In the genomic region with DNA sequence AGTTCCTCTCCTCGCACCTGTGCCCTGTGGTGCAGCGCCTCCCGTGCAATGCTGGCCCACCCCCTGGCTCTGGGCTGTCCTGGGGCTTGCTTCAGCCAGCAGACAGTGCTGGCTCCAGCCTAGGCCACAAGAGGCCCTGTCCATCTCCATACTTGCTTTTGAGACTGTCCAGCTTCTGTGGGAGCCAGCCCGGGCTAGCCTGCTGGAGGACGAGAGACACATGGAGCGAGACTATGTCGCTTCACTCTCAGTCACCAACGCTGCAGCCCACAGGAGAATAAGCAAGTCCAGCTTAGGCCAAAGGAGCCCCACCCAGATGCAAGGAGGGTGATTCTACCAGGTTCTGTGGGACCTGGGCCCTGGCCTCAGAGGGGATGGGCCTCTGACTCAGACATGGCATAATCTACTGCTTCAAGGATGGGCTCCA, we compare ENCODE assay signal across 16 cellular contexts.
DNase-seq lines count a peak whose midpoint lies in the region; ATAC-seq and TF ChIP-seq lines count a peak whose summit lies in the region.
"Had no signal": no experiment of that assay in that cellular context is flagged by ENCODE, and none has a peak within 500 bp of the region (broad histone marks: within the 10 kb centered on the region; RNA-seq: fewer than 3 reads in every experiment).

No MANE protein-coding gene starts in this region.

- H3K4me3 Mint-ChIP-seq in activated CD8-positive, alpha-beta memory T cell treated with anti-CD3 and anti-CD28 coated beads, Interleukin-2, amount 10 ng/mL, durations not matched to agents 7 days and 5 days, result no peak overlapping the region

- no peak overlapping the region for H3K4ac ChIP-seq in neuronal stem cell (ENCODE audit: low read length)

- peak overlapping the region; percentile 10 for H3K14ac ChIP-seq in neuronal stem cell (ENCODE audit: low read length)

- TF ChIP-seq CTCF in coronary artery (IDR thresholded peaks at IDR 0.05), result no peak
- no peak for TF ChIP-seq CTCF in upper lobe of right lung (IDR thresholded peaks at IDR 0.05)

- no peak overlapping the region for H2BK5ac ChIP-seq in neuronal stem cell (ENCODE audit: low read length)

- peak; percentile 12 for DNase-seq in activated CD8-positive, alpha-beta memory T cell treated with anti-CD3 and anti-CD28 coated beads, Interleukin-2, amount 50 U/mL, for 48 hours
- no peak for DNase-seq in activated CD8-positive, alpha-beta memory T cell treated with anti-CD3 and anti-CD28 coated beads, Interleukin-2, amount 10 ng/mL, durations not matched to agents 7 days and 5 days
- DNase-seq in coronary artery (ENCODE audit: low spot score) (peak; percentile 69), neuronal stem cell (ENCODE audit: low spot score) (no peak), upper lobe of right lung (peak; percentile 37), NCI-H1092 treated with DMSO at 0.1 percent for 48 hours (lab: John Stamatoyannopoulos, UW) (no peak)
- DNase-seq: 8988T; AML-193; Caco-2; CD8-positive, alpha-beta memory T cell; DND-41; GDM1 had no signal

- no peak overlapping the region for H3K18ac ChIP-seq in neuronal stem cell (ENCODE audit: low read length)

- WGBS in neuronal stem cell (ENCODE audit: extremely low coverage in 2 of 2, insufficient read length in 2 of 2, insufficient replicate concordance in 1 of 2), 2 donors, result no CpG with 5 or more reads among the region's 8 CpGs

- no peak overlapping the region for H2BK12ac ChIP-seq in neuronal stem cell (ENCODE audit: low read length)

- H3K23ac ChIP-seq in neuronal stem cell (ENCODE audit: low read depth, low read length, poor library complexity), result no peak overlapping the region

- H3K9me3 ChIP-seq in neuronal stem cell (replicated peaks in 1 of 2; ENCODE audit: control insufficient read depth in 2 of 2, insufficient read depth in 1 of 2, low read depth in 1 of 2, low read length in 2 of 2), result peaks cover 0 to 2% of the 10 kb centered on the region in 2 donors
- H3K9me3 ChIP-seq in upper lobe of right lung, result no peaks in the 10 kb centered on the region
- H3K9me3 ChIP-seq: BLaER1, Caco-2 had no signal

- no peak overlapping the region for H2BK15ac ChIP-seq in neuronal stem cell (ENCODE audit: low read length)

- H3K9ac ChIP-seq in neuronal stem cell (ENCODE audit: low read depth, low read length, poor library complexity), result peak overlapping the region; percentile 15
- H3K9ac ChIP-seq: BLaER1 had no signal

- no peaks in the 10 kb centered on the region for H3K36me3 Mint-ChIP-seq in activated CD8-positive, alpha-beta memory T cell treated with anti-CD3 and anti-CD28 coated beads, Interleukin-2, amount 10 ng/mL, durations not matched to agents 7 days and 5 days
- H3K36me3 Mint-ChIP-seq: CD8-positive, alpha-beta memory T cell had no signal

- peaks cover 4% of the 10 kb centered on the region for H3K27me3 Mint-ChIP-seq in activated CD8-positive, alpha-beta memory T cell treated with anti-CD3 and anti-CD28 coated beads, Interleukin-2, amount 10 ng/mL, durations not matched to agents 7 days and 5 days

- H3K27ac Mint-ChIP-seq in activated CD8-positive, alpha-beta memory T cell treated with anti-CD3 and anti-CD28 coated beads, Interleukin-2, amount 10 ng/mL, durations not matched to agents 7 days and 5 days, result no peak overlapping the region
- H3K27ac Mint-ChIP-seq: CD8-positive, alpha-beta memory T cell had no signal

- no peaks in the 10 kb centered on the region for H3K9me3 Mint-ChIP-seq in activated CD8-positive, alpha-beta memory T cell treated with anti-CD3 and anti-CD28 coated beads, Interleukin-2, amount 10 ng/mL, durations not matched to agents 7 days and 5 days (ENCODE audit: low read depth)

- ATAC-seq in activated CD8-positive, alpha-beta memory T cell treated with anti-CD3 and anti-CD28 coated beads, Interleukin-2, amount 10 ng/mL, durations not matched to agents 7 days and 5 days, result no peak
- ATAC-seq in upper lobe of right lung (no peak), GM18520 (IDR thresholded peaks at IDR 0.05; ENCODE audit: unreplicated experiment) (no peak)
- ATAC-seq: HCT116 had no signal

- no peaks in the 10 kb centered on the region for H3K4me1 Mint-ChIP-seq in activated CD8-positive, alpha-beta memory T cell treated with anti-CD3 and anti-CD28 coated beads, Interleukin-2, amount 10 ng/mL, durations not matched to agents 7 days and 5 days
- H3K4me1 Mint-ChIP-seq: CD8-positive, alpha-beta memory T cell had no signal

- H3K4me2 ChIP-seq in neuronal stem cell (ENCODE audit: insufficient read depth, low read length, poor library complexity, severe bottlenecking), result no peak overlapping the region
- H3K4me2 ChIP-seq: BLaER1 had no signal

- H3K36me3 ChIP-seq in neuronal stem cell (replicated peaks in 1 of 2; ENCODE audit: control insufficient read depth in 2 of 2, insufficient read depth in 2 of 2, low read length in 2 of 2) (no peaks in the 10 kb centered on the region), upper lobe of right lung (no peaks in the 10 kb centered on the region)
- H3K36me3 ChIP-seq: BLaER1 had no signal

- H2AK5ac ChIP-seq in neuronal stem cell (ENCODE audit: low read depth, low read length), result no peak overlapping the region

- no peak overlapping the region for H4K91ac ChIP-seq in neuronal stem cell (ENCODE audit: low read depth, low read length, poor library complexity)

- CTCF ChIA-PET in activated CD8-positive, alpha-beta memory T cell treated with anti-CD3 and anti-CD28 coated beads, Interleukin-2, amount 10 ng/mL, durations not matched to agents 7 days and 5 days (lab: Charles Lee), result no interaction called here

- H3K4me3 ChIP-seq in coronary artery, result no peak overlapping the region
- no peak overlapping the region for H3K4me3 ChIP-seq in neuronal stem cell (ENCODE audit: low read length in 2 of 2)
- H3K4me3 ChIP-seq in upper lobe of right lung, result no peak overlapping the region
- H3K4me3 ChIP-seq: BLaER1 had no signal

- no peak overlapping the region for H2BK120ac ChIP-seq in neuronal stem cell (ENCODE audit: low read depth, low read length)

- no peak overlapping the region for H4K8ac ChIP-seq in neuronal stem cell (ENCODE audit: low read depth, low read length)

- H3K4me1 ChIP-seq in neuronal stem cell (ENCODE audit: control insufficient read depth in 2 of 2, insufficient read depth in 1 of 2, low read depth in 1 of 2, low read length in 2 of 2), result no peaks in the 10 kb centered on the region
- H3K4me1 ChIP-seq in upper lobe of right lung, result no peaks in the 10 kb centered on the region
- H3K4me1 ChIP-seq: BLaER1, Caco-2 had no signal

- H3K27ac ChIP-seq in coronary artery (no peak overlapping the region), neuronal stem cell (replicated peaks; ENCODE audit: low read length) (no peak overlapping the region), upper lobe of right lung (no peak overlapping the region)
- H3K27ac ChIP-seq: BLaER1, HL-60 had no signal

- H2AFZ ChIP-seq in neuronal stem cell (ENCODE audit: low read length), result no peak overlapping the region

- H3K27me3 ChIP-seq in neuronal stem cell (ENCODE audit: control insufficient read depth in 3 of 3, insufficient read depth in 3 of 3, low read depth in 1 of 3, low read length in 3 of 3), result no peaks in the 10 kb centered on the region
- no peaks in the 10 kb centered on the region for H3K27me3 ChIP-seq in upper lobe of right lung
- H3K27me3 ChIP-seq: BLaER1 had no signal

- no peaks in the 10 kb centered on the region for H3K79me1 ChIP-seq in neuronal stem cell (ENCODE audit: low read depth, low read length)

- intact Hi-C loops in upper lobe of right lung (cut with DNase I), result no loop called here

Comparison
In these comparisons a context has a peak if more than half of its experiments do, and no peak if none do; other contexts are left out.
1. DNase-seq: peak in activated CD8-positive, alpha-beta memory T cell treated with anti-CD3 and anti-CD28 coated beads, Interleukin-2, amount 50 U/mL, for 48 hours (single experiment), coronary artery (single experiment) and upper lobe of right lung (single experiment); none in activated CD8-positive, alpha-beta memory T cell treated with anti-CD3 and anti-CD28 coated beads, Interleukin-2, amount 10 ng/mL, durations not matched to agents 7 days and 5 days (single experiment), neuronal stem cell (single experiment) and NCI-H1092 treated with DMSO at 0.1 percent for 48 hours (single experiment).